8 cellular contexts compared by ENCODE assay signal in the genomic region with DNA sequence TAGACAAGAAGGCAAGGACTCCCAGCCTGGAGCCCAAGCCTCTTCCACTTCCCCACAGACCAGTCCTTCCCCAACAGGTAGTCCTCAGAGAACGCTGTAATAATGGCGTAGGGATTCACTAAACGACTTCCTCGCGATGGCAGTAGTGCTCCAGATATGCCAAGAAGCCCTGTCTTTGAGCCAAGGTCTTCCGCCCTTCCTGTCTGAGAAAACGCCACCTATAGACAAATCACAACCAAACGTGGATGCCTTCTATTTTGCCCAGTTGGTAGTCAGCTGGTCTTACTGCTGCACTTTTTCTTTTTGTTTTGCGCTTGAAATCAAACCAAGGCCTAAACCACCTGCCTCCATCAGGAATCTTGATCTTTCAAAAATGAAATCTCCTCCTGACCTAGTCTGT.
A peak's percentile ranks its signal among the peaks of the same experiment; 100 is the strongest.
DNase-seq lines count a peak whose midpoint lies in the region; ATAC-seq and TF ChIP-seq lines count a peak whose summit lies in the region.

No MANE protein-coding gene starts in this region.

- peak; percentile 63 for TF ChIP-seq CTCF in brain microvascular endothelial cell (IDR thresholded peaks at IDR 0.05; ENCODE audit: low read depth, low read length, missing control alignments)

- no peak overlapping the region for H3K27ac ChIP-seq in brain microvascular endothelial cell
- H3K27ac ChIP-seq in rectal smooth muscle tissue (ENCODE audit: low read depth, low read length) = peak overlapping the region; percentile 83

- in situ Hi-C loops in brain microvascular endothelial cell (cut with HindIII; ENCODE audit: low pct_ligation_motif_present, low sequenced_read_pairs) = no loop called here

- H3K36me3 ChIP-seq in brain microvascular endothelial cell (replicated peaks) (no peaks in the 10 kb centered on the region), rectal smooth muscle tissue (ENCODE audit: control insufficient read depth, insufficient read depth, low read length) (no peaks in the 10 kb centered on the region)

- no peaks in the 10 kb centered on the region for H3K27me3 ChIP-seq in brain microvascular endothelial cell (replicated peaks)
- H3K27me3 ChIP-seq in rectal smooth muscle tissue (ENCODE audit: control insufficient read depth, insufficient read depth, low read length) = no peaks in the 10 kb centered on the region

- no peak for ATAC-seq in GM18519 (IDR thresholded peaks at IDR 0.05; ENCODE audit: low FRiP score, unreplicated experiment)

- peak overlapping the region; percentile 67 for H3K4me3 ChIP-seq in brain microvascular endothelial cell (ENCODE audit: low read depth, low read length)
- peak overlapping the region; percentile 63 for H3K4me3 ChIP-seq in rectal smooth muscle tissue (ENCODE audit: low read length)

- DNase-seq in activated gamma-delta T cell treated with Interleukin-2 at 50 U/mL for 16 hours (peak; percentile 67), activated gamma-delta T cell (lab: John Stamatoyannopoulos, UW) (no peak), NCI-H128 (lab: John Stamatoyannopoulos, UW; ENCODE audit: unreplicated experiment) (peak; percentile 2), brain microvascular endothelial cell (peak; percentile 70), epidermal melanocyte (ENCODE audit: insufficient read length, low spot score) (no peak)
- DNase-seq in stimulated activated naive CD4-positive, alpha-beta T cell treated with Interleukin-2 at 50 U/mL for 16 hours (lab: John Stamatoyannopoulos, UW) = no peak

- peaks cover 3% of the 10 kb centered on the region for H3K4me1 ChIP-seq in rectal smooth muscle tissue (ENCODE audit: control insufficient read depth, insufficient read depth, low read length)

- peak overlapping the region; percentile 16 for H3K9ac ChIP-seq in rectal smooth muscle tissue (ENCODE audit: low read length)

Comparison
In these comparisons a context has a peak if more than half of its experiments do, and no peak if none do; other contexts are left out.
1. DNase-seq: peak in activated gamma-delta T cell treated with Interleukin-2 at 50 U/mL for 16 hours (single experiment), NCI-H128 (single experiment) and brain microvascular endothelial cell (single experiment); none in activated gamma-delta T cell (single experiment), stimulated activated naive CD4-positive, alpha-beta T cell treated with Interleukin-2 at 50 U/mL for 16 hours (single experiment) and epidermal melanocyte (single experiment).